1 cellular context compared by ENCODE assay signal in the genomic region with DNA sequence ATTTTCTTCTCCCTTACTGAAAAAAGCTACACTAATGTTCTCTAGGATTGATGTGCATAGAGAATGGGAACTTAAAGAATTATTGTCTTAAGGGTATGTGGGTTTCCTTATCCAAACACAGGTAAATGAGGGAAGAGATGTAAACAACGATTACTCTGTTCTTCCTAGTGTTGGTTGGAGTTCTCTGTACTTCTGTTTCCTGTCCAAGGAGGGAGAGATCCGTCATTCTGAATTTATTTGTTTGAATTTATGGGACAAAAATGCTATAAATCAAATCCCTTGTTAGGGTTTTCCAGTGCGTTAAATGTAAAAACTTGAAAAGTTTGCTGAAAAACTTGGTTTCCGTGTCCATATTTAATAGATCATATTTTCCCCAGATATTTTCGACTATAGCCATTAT.
TF ChIP-seq lines count a peak whose summit lies in the region.

No MANE protein-coding gene starts in this region.

TF ChIP-seq in IMR-90, 13 proteins besides CTCF, POLR2A, EP300 and RAD21 (continued from another document):
- TF ChIP-seq ELK1 (IDR thresholded peaks at IDR 0.05; ENCODE audit: borderline replicate concordance, low read depth, low read length): no peak
